Comparison of ENCODE assay signal across 1 cellular context in the genomic region with DNA sequence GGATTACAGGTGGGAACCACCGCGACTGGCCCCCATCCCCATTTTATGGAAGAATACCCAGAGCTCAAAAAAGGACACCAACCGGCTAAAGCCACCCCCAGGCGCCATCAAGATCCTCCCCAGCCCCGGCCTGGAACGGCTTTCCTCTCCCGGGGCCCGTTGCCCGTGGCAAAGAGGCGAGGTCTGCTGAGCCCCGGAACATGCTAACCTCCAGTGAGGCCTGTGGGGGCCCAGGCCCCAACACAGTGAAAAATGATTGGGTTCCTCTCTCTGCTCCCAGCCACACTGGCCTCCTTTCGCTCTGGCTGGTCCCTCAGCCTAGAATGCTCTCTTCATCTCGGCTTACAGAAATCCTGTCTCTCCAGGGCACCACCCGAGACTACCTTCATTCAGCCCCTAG.
TF ChIP-seq lines count a peak whose summit lies in the region.

No MANE protein-coding gene starts in this region.

TF ChIP-seq in GM23338, 12 proteins besides CTCF, POLR2A, EP300 and RAD21:
- TF ChIP-seq, protein P1, sequence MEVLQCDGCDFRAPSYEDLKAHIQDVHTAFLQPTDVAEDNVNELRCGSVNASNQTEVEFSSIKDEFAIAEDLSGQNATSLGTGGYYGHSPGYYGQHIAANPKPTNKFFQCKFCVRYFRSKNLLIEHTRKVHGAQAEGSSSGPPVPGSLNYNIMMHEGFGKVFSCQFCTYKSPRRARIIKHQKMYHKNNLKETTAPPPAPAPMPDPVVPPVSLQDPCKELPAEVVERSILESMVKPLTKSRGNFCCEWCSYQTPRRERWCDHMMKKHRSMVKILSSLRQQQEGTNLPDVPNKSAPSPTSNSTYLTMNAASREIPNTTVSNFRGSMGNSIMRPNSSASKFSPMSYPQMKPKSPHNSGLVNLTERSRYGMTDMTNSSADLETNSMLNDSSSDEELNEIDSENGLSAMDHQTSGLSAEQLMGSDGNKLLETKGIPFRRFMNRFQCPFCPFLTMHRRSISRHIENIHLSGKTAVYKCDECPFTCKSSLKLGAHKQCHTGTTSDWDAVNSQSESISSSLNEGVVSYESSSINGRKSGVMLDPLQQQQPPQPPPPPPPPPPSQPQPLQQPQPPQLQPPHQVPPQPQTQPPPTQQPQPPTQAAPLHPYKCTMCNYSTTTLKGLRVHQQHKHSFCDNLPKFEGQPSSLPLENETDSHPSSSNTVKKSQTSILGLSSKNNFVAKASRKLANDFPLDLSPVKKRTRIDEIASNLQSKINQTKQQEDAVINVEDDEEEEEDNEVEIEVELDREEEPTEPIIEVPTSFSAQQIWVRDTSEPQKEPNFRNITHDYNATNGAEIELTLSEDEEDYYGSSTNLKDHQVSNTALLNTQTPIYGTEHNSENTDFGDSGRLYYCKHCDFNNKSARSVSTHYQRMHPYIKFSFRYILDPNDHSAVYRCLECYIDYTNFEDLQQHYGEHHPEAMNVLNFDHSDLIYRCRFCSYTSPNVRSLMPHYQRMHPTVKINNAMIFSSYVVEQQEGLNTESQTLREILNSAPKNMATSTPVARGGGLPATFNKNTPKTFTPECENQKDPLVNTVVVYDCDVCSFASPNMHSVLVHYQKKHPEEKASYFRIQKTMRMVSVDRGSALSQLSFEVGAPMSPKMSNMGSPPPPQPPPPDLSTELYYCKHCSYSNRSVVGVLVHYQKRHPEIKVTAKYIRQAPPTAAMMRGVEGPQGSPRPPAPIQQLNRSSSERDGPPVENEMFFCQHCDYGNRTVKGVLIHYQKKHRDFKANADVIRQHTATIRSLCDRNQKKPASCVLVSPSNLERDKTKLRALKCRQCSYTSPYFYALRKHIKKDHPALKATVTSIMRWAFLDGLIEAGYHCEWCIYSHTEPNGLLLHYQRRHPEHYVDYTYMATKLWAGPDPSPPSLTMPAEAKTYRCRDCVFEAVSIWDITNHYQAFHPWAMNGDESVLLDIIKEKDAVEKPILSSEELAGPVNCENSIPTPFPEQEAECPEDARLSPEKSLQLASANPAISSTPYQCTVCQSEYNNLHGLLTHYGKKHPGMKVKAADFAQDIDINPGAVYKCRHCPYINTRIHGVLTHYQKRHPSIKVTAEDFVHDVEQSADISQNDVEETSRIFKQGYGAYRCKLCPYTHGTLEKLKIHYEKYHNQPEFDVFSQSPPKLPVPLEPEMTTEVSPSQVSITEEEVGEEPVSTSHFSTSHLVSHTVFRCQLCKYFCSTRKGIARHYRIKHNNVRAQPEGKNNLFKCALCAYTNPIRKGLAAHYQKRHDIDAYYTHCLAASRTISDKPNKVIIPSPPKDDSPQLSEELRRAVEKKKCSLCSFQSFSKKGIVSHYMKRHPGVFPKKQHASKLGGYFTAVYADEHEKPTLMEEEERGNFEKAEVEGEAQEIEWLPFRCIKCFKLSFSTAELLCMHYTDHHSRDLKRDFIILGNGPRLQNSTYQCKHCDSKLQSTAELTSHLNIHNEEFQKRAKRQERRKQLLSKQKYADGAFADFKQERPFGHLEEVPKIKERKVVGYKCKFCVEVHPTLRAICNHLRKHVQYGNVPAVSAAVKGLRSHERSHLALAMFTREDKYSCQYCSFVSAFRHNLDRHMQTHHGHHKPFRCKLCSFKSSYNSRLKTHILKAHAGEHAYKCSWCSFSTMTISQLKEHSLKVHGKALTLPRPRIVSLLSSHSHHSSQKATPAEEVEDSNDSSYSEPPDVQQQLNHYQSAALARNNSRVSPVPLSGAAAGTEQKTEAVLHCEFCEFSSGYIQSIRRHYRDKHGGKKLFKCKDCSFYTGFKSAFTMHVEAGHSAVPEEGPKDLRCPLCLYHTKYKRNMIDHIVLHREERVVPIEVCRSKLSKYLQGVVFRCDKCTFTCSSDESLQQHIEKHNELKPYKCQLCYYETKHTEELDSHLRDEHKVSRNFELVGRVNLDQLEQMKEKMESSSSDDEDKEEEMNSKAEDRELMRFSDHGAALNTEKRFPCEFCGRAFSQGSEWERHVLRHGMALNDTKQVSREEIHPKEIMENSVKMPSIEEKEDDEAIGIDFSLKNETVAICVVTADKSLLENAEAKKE (CRISPR knock-in tag; IDR thresholded peaks at IDR 0.05), result no peak
- no peak for TF ChIP-seq EZH2phosphoT487 (IDR thresholded peaks at IDR 0.05; ENCODE audit: unreplicated experiment)
- TF ChIP-seq, protein P2, sequence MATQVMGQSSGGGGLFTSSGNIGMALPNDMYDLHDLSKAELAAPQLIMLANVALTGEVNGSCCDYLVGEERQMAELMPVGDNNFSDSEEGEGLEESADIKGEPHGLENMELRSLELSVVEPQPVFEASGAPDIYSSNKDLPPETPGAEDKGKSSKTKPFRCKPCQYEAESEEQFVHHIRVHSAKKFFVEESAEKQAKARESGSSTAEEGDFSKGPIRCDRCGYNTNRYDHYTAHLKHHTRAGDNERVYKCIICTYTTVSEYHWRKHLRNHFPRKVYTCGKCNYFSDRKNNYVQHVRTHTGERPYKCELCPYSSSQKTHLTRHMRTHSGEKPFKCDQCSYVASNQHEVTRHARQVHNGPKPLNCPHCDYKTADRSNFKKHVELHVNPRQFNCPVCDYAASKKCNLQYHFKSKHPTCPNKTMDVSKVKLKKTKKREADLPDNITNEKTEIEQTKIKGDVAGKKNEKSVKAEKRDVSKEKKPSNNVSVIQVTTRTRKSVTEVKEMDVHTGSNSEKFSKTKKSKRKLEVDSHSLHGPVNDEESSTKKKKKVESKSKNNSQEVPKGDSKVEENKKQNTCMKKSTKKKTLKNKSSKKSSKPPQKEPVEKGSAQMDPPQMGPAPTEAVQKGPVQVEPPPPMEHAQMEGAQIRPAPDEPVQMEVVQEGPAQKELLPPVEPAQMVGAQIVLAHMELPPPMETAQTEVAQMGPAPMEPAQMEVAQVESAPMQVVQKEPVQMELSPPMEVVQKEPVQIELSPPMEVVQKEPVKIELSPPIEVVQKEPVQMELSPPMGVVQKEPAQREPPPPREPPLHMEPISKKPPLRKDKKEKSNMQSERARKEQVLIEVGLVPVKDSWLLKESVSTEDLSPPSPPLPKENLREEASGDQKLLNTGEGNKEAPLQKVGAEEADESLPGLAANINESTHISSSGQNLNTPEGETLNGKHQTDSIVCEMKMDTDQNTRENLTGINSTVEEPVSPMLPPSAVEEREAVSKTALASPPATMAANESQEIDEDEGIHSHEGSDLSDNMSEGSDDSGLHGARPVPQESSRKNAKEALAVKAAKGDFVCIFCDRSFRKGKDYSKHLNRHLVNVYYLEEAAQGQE (IDR thresholded peaks at IDR 0.05; ENCODE audit: unreplicated experiment), result no peak
- TF ChIP-seq ZNF331 (CRISPR knock-in tag; IDR thresholded peaks at IDR 0.05; ENCODE audit: low read depth), result no peak
- TF ChIP-seq, protein P3, sequence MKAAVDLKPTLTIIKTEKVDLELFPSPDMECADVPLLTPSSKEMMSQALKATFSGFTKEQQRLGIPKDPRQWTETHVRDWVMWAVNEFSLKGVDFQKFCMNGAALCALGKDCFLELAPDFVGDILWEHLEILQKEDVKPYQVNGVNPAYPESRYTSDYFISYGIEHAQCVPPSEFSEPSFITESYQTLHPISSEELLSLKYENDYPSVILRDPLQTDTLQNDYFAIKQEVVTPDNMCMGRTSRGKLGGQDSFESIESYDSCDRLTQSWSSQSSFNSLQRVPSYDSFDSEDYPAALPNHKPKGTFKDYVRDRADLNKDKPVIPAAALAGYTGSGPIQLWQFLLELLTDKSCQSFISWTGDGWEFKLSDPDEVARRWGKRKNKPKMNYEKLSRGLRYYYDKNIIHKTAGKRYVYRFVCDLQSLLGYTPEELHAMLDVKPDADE (IDR thresholded peaks at IDR 0.05), result no peak
- TF ChIP-seq NANOG (IDR thresholded peaks at IDR 0.05; ENCODE audit: borderline replicate concordance), result no peak
- TF ChIP-seq ZNF114 (CRISPR knock-in tag; IDR thresholded peaks at IDR 0.05), result no peak
TF ChIP-seq in GM23338: peak in this region for 0.
